In the genomic region with DNA sequence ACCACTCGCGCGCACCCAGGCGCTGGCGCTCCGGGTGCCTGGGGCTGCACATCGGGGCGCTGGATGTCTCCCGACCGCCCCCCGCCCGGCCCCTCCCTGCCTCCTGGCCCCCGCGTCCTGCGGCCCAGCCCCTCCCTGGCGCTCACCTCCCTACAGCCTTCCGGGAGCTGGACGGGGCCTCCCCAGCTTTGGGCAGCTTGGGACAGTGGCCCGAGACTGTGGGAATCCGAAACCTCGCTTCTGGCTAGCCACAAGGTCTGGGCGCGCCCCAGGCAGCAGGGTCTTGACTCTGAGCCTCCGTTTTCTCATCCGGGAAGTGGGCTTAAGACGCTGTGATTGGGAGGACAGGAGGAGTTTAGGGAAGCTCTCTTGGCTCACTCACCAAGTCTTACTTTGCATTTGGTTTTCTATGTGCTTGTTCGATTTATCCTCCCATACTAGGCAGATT, we compare ENCODE assay signal across 8 cellular contexts. TPM values are rescaled to one million over a fixed set of nuclear protein-coding genes. Genes with fewer than 3 reads are reported as not detected.
DNase-seq lines count a peak whose midpoint lies in the region; ATAC-seq lines count a peak whose summit lies in the region.
"Had no signal": no experiment of that assay in that cellular context is flagged by ENCODE, and none has a peak within 500 bp of the region (broad histone marks: within the 10 kb centered on the region; RNA-seq: fewer than 3 reads in every experiment).

No MANE protein-coding gene starts in this region.

- H3K27me3 Mint-ChIP-seq in activated T-helper 2 cell treated with anti-CD3 and anti-CD28 coated beads, Interferon-gamma antibody, Interleukin-2, Interleukin-4, amounts not matched to agents 10 μg/mL and 5 μg/mL and 100 μg/mL, durations not matched to agents 14 hours and 24 hours and 36 hours (ENCODE audit: low read depth) = peaks cover 58% of the 10 kb centered on the region
- peaks cover 21 to 32% (median 22%) of the 10 kb centered on the region in 3 donors for H3K27me3 Mint-ChIP-seq in immature natural killer cell (ENCODE audit: low read depth in 3 of 3)
- H3K27me3 Mint-ChIP-seq in stimulated activated memory B cell treated with anti-CD40 and anti-IgM and Interleukin-4, amounts not matched to agents 10 μg/mL and 1 μg/mL and 100 μg/mL, for 72 hours = peaks cover 45% of the 10 kb centered on the region

- no peak overlapping the region for H3K27ac Mint-ChIP-seq in activated T-helper 2 cell treated with anti-CD3 and anti-CD28 coated beads, Interferon-gamma antibody, Interleukin-2, Interleukin-4, amounts not matched to agents 10 μg/mL and 5 μg/mL and 100 μg/mL, durations not matched to agents 14 hours and 24 hours and 36 hours
- H3K27ac Mint-ChIP-seq in immature natural killer cell = no peak overlapping the region
- no peak overlapping the region for H3K27ac Mint-ChIP-seq in stimulated activated memory B cell treated with anti-CD40 and anti-IgM and Interleukin-4, amounts not matched to agents 10 μg/mL and 1 μg/mL and 100 μg/mL, for 72 hours

- H3K36me3 Mint-ChIP-seq in activated T-helper 2 cell treated with anti-CD3 and anti-CD28 coated beads, Interferon-gamma antibody, Interleukin-2, Interleukin-4, amounts not matched to agents 10 μg/mL and 5 μg/mL and 100 μg/mL, durations not matched to agents 14 hours and 24 hours and 36 hours (ENCODE audit: low read depth) = no peaks in the 10 kb centered on the region
- no peaks in the 10 kb centered on the region for H3K36me3 Mint-ChIP-seq in immature natural killer cell
- H3K36me3 Mint-ChIP-seq in stimulated activated memory B cell treated with anti-CD40 and anti-IgM and Interleukin-4, amounts not matched to agents 10 μg/mL and 1 μg/mL and 100 μg/mL, for 72 hours = no peaks in the 10 kb centered on the region

- peak; percentile 2 for ATAC-seq in HG02798 (IDR thresholded peaks at IDR 0.05; ENCODE audit: poor library complexity, unreplicated experiment)
- ATAC-seq in stimulated activated memory B cell treated with anti-CD40 and anti-IgM and Interleukin-4, amounts not matched to agents 10 μg/mL and 1 μg/mL and 100 μg/mL, for 72 hours = no peak

- H3K4me1 Mint-ChIP-seq in activated T-helper 2 cell treated with anti-CD3 and anti-CD28 coated beads, Interferon-gamma antibody, Interleukin-2, Interleukin-4, amounts not matched to agents 10 μg/mL and 5 μg/mL and 100 μg/mL, durations not matched to agents 14 hours and 24 hours and 36 hours (ENCODE audit: low read depth) = no peaks in the 10 kb centered on the region
- H3K4me1 Mint-ChIP-seq in immature natural killer cell = peaks cover 10 to 11% of the 10 kb centered on the region in 2 donors
- H3K4me1 Mint-ChIP-seq in stimulated activated memory B cell treated with anti-CD40 and anti-IgM and Interleukin-4, amounts not matched to agents 10 μg/mL and 1 μg/mL and 100 μg/mL, for 72 hours = peaks cover 16% of the 10 kb centered on the region

- intact Hi-C loops in activated T-helper 2 cell treated with anti-CD3 and anti-CD28 coated beads, Interferon-gamma antibody, Interleukin-2, Interleukin-4, amounts not matched to agents 10 μg/mL and 5 μg/mL and 100 μg/mL, durations not matched to agents 14 hours and 24 hours and 36 hours (cut with micrococcal nuclease) = no loop called here

- no peak for DNase-seq in activated T-helper 2 cell treated with anti-CD3 and anti-CD28 coated beads, Interferon-gamma antibody, Interleukin-2, Interleukin-4, amounts not matched to agents 10 μg/mL and 5 μg/mL and 100 μg/mL, durations not matched to agents 14 hours and 24 hours and 36 hours (ENCODE audit: low spot score)
- DNase-seq in immature natural killer cell = no peak
- DNase-seq in T1000 (lab: John Stamatoyannopoulos, UW) = no peak
- no peak for DNase-seq in DMS 273 (lab: John Stamatoyannopoulos, UW; ENCODE audit: unreplicated experiment)
- DNase-seq in HT-29 (ENCODE audit: low spot score) = no peak
- DNase-seq: KBM-7 had no signal

- no peaks in the 10 kb centered on the region for H3K9me3 Mint-ChIP-seq in activated T-helper 2 cell treated with anti-CD3 and anti-CD28 coated beads, Interferon-gamma antibody, Interleukin-2, Interleukin-4, amounts not matched to agents 10 μg/mL and 5 μg/mL and 100 μg/mL, durations not matched to agents 14 hours and 24 hours and 36 hours
- H3K9me3 Mint-ChIP-seq in immature natural killer cell = peaks cover 0 to 1% (median 0%) of the 10 kb centered on the region in 6 donors
- H3K9me3 Mint-ChIP-seq in stimulated activated memory B cell treated with anti-CD40 and anti-IgM and Interleukin-4, amounts not matched to agents 10 μg/mL and 1 μg/mL and 100 μg/mL, for 72 hours = no peaks in the 10 kb centered on the region

- peak overlapping the region; percentile 63 for H3K4me3 Mint-ChIP-seq in activated T-helper 2 cell treated with anti-CD3 and anti-CD28 coated beads, Interferon-gamma antibody, Interleukin-2, Interleukin-4, amounts not matched to agents 10 μg/mL and 5 μg/mL and 100 μg/mL, durations not matched to agents 14 hours and 24 hours and 36 hours (ENCODE audit: low read depth)
- H3K4me3 Mint-ChIP-seq in immature natural killer cell = peak overlapping the region; percentile 68 to 78 (median 75)
- H3K4me3 Mint-ChIP-seq in stimulated activated memory B cell treated with anti-CD40 and anti-IgM and Interleukin-4, amounts not matched to agents 10 μg/mL and 1 μg/mL and 100 μg/mL, for 72 hours = peak overlapping the region; percentile 77

RNA-seq across cellular contexts. Expression of a gene that starts 0.7 kb away (rescaled TPM):
- not detected in 2 replicates for total RNA-seq in activated T-helper 2 cell treated with anti-CD3 and anti-CD28 coated beads, Interferon-gamma antibody, Interleukin-2, Interleukin-4, amounts not matched to agents 10 μg/mL and 5 μg/mL and 100 μg/mL, durations not matched to agents 14 hours and 24 hours and 36 hours
- polyA plus RNA-seq in immature natural killer cell = under 1 TPM in 1 of 3 donors, not detected in 2; 0.08 TPM
- 0.39 and 0.53 TPM in 2 replicates for total RNA-seq in HT-29 (2014; rRNA removed; shearing (Covaris generic))
